3 cellular contexts compared by ENCODE assay signal in the genomic region with DNA sequence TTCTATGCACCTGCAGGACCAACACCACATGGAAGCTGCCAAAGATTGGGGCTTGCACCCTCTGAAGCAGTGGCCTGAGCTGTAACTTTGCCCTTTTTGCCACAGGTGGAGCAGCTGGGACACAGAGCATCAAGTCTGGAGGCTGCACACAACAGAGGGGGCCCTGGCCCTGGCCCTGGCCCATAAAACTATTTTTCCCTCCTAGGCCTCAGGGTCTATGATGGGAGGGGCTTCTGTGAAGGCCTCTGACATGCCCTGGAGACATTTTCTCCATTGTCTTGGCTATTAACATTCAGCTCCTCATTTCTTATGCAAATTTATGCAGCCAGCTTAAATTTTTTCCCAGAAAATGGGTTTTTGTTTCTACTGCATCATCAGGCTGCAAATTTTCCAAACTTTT.
"Had no signal": no experiment of that assay in that cellular context is flagged by ENCODE, and none has a peak within 500 bp of the region (broad histone marks: within the 10 kb centered on the region; RNA-seq: fewer than 3 reads in every experiment).

No MANE protein-coding gene starts in this region.

- ATAC-seq: GM12878 had no signal

- H3K4me3 ChIP-seq: GM12878 had no signal

- DNase-seq: GDM1, GF-D8 had no signal
